ENCODE assay signal across 8 cellular contexts in the genomic region with DNA sequence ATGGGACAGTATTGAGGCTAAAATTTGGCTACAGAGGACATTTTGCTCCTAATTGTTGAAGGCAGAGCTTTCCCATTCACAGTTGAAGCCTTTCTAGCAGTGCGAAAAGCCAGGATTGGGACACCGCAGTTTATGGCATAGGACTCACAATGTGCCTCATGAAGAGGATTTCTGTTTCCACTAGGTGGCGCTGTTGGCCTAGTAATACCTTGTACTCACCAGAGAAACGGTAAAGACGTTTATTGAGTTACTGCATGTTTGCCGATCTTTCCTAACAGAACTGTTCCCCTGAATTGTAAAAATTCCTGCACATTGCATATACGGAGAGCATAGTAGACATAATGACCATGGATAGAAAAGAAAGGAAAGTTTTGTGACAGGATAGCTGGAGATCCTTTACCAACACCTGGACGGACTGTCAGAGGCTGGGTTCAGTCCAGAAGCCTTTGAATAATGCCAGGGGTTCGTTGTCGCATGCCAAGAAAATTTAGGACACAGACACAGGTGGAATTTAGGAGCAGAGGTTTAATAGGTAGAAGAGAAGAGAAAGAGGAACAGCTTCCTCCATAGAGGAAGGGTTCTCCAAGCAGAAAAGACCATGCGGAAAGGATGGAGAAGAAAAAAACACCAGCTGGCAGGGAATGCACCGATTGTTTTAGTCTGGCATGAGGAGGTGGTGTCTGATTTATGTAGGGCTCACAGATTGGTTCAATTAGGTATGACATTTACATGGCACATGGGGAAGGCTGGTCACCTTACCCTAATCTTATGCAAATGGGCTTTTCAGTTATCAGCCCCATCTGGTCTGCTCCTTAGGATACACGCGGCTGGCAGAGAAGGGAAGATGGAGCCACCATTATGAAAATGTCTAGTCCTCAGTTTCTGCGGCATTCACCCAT. TPM values are rescaled to one million over a fixed set of nuclear protein-coding genes. Genes with fewer than 3 reads are reported as not detected.
A peak's percentile ranks its signal among the peaks of the same experiment; 100 is the strongest.
DNase-seq lines count a peak whose midpoint lies in the region; ATAC-seq, FAIRE-seq and TF ChIP-seq lines count a peak whose summit lies in the region.

No MANE protein-coding gene starts in this region.

- no peaks in the 10 kb centered on the region for H3K27me3 ChIP-seq in sigmoid colon

- H3K4me1 ChIP-seq in sigmoid colon: no peaks in the 10 kb centered on the region

- H3K4me3 ChIP-seq in GM12864 (ENCODE audit: low read depth, low read length) (no peak overlapping the region), sigmoid colon (no peak overlapping the region)

- no peak for TF ChIP-seq POLR2A in sigmoid colon (IDR thresholded peaks at IDR 0.05)

- intact Hi-C loops in head of caudate nucleus (cut with DNase I) (no loop called here), sigmoid colon (cut with DNase I) (loop anchor here (2.0 to 5.0 kb wide), 3 partner anchors 200 to 756 kb away; partner anchors contain the start of gene OR51M1)

- H3K36me3 ChIP-seq in sigmoid colon: no peaks in the 10 kb centered on the region

- no peak for ATAC-seq in GM18519 (IDR thresholded peaks at IDR 0.05; ENCODE audit: low FRiP score, unreplicated experiment)

- no peak for TF ChIP-seq EP300 in sigmoid colon (IDR thresholded peaks at IDR 0.05)

- no peaks in the 10 kb centered on the region for H3K9me3 ChIP-seq in sigmoid colon

- TF ChIP-seq CTCF in GM12864 (IDR thresholded peaks at IDR 0.05; ENCODE audit: low read depth, low read length, missing control alignments) (peak; percentile 70), sigmoid colon (IDR thresholded peaks at IDR 0.05) (peak; percentile 15 to 75 (median 60))

- no peak overlapping the region for H3K27ac ChIP-seq in sigmoid colon

- DNase-seq in GM12864 (ENCODE audit: low read depth) (no peak), HuH-7 (ENCODE audit: low spot score) (peak; percentile 27), NCI-H82 treated with DMSO at 0.1 percent for 48 hours (lab: John Stamatoyannopoulos, UW; ENCODE audit: unreplicated experiment) (peak; percentile 54), head of caudate nucleus (peak in 35 of 42 donors; percentile 11 to 82 (median 54)), sigmoid colon (peak; percentile 74)
- peak; percentile 23 for DNase-seq in activated CD8-positive, alpha-beta memory T cell treated with anti-CD3 and anti-CD28 coated beads, Interleukin-2, amount 50 U/mL, for 4 hours

- peak; percentile 9 for FAIRE-seq in A204.1 (lab: Jason Lieb, UNC)

- 44 to 51% methylated on average over 15 of the region's 15 CpGs for WGBS in sigmoid colon, 2 donors

RNA-seq across cellular contexts. Expression of gene OR51D1, which starts 10.8 kb away (rescaled TPM):
- total RNA-seq in sigmoid colon: not detected
- polyA plus RNA-seq in sigmoid colon: not detected

RNA-seq across cellular contexts. Expression of gene OR51E1, which starts 17.3 kb away (rescaled TPM):
- total RNA-seq in sigmoid colon: 1 to 10 TPM in 3 of 4 donors, under 1 TPM in 1; 0.33 to 2.2 (median 1.6) TPM
- under 1 TPM in 2 of 3 donors, not detected in 1; 0.23 to 0.50 TPM for polyA plus RNA-seq in sigmoid colon

RNA-seq across cellular contexts. Expression of gene TRIM68, which starts 18.4 kb away (rescaled TPM):
- 10 to 100 TPM in 3 of 4 donors, 1 to 10 TPM in 1; 8.9 to 15.0 (median 11.7) TPM for total RNA-seq in sigmoid colon
- 10 to 100 TPM in 2 of 3 donors, 1 to 10 TPM in 1; 6.0 to 12.9 (median 11.6) TPM for polyA plus RNA-seq in sigmoid colon

RNA-seq across cellular contexts. Expression of gene OR52I1, which starts 32.6 kb away (rescaled TPM):
- total RNA-seq in sigmoid colon: not detected
- polyA plus RNA-seq in sigmoid colon: not detected

RNA-seq across cellular contexts. Expression of gene OR52I2, which starts 44.9 kb away (rescaled TPM):
- not detected for total RNA-seq in sigmoid colon
- not detected for polyA plus RNA-seq in sigmoid colon
